In the genomic region with DNA sequence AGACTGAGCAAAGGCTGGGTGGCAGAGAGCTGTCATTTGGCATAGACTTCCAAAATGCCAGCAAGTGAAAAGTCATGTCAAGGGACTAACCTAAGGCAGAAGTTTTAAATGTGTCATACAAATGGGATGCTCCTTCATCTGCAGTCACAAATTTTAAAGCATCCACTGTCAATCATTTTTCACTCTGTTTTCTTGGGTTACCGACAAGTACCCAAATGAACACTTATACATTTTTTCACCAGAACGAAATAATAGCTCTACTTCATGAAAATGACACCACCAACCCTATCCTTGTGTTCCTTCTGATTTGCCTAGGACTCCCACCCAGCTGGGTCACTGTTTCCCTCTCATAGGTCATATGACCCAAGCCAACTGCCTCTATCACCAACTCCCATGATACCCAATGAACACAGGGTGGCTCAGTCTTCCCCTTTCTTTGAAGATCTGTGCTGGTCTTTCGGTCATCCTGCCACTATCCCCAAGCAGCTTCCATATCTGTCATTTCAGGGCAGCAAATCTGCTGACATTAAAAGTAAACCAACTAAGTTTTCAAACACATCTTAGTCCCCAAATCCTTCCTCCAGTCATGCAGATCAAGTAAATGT, we compare ENCODE assay signal across 8 cellular contexts. TPM values are rescaled to one million over a fixed set of nuclear protein-coding genes. Genes with fewer than 3 reads are reported as not detected.
A peak's percentile ranks its signal among the peaks of the same experiment; 100 is the strongest.
DNase-seq lines count a peak whose midpoint lies in the region; ATAC-seq, FAIRE-seq and TF ChIP-seq lines count a peak whose summit lies in the region.

No MANE protein-coding gene starts in this region.

- FAIRE-seq in GM19239 (lab: Jason Lieb, UNC), result peak; percentile 37

- H3K4me3 Mint-ChIP-seq in T-helper 2 cell treated with Interferon-gamma antibody and Interleukin-4, amounts not matched to agents 5 μg/mL and 100 μg/mL, for 36 hours, result peak overlapping the region; percentile 76

- H3K4me1 Mint-ChIP-seq in T-helper 2 cell treated with Interferon-gamma antibody and Interleukin-4, amounts not matched to agents 5 μg/mL and 100 μg/mL, for 36 hours (ENCODE audit: low read depth), result peaks cover 53% of the 10 kb centered on the region

- DNase-seq in GM19239 (ENCODE audit: insufficient read length, low spot score) (no peak), fibroblast of villous mesenchyme (ENCODE audit: low read depth) (no peak), SK-N-DZ (ENCODE audit: low spot score) (no peak), DMS53 (lab: John Stamatoyannopoulos, UW) (no peak)
- DNase-seq in T-helper 2 cell treated with Interferon-gamma antibody and Interleukin-4, amounts not matched to agents 5 μg/mL and 100 μg/mL, for 36 hours (ENCODE audit: low spot score), result no peak

- H3K36me3 ChIP-seq in skeletal muscle satellite cell (ENCODE audit: insufficient read depth, low read length), result peaks cover 59% of the 10 kb centered on the region

- no peaks in the 10 kb centered on the region for H3K27me3 ChIP-seq in skeletal muscle satellite cell (ENCODE audit: control insufficient read depth, insufficient read depth, low read length)

- H3K9ac ChIP-seq in skeletal muscle satellite cell (ENCODE audit: low read depth, low read length), result peak overlapping the region; percentile 63

- no peaks in the 10 kb centered on the region for H3K9me3 ChIP-seq in skeletal muscle satellite cell (replicated peaks; ENCODE audit: low read length)

- no peak for ATAC-seq in GM18517 (IDR thresholded peaks at IDR 0.05; ENCODE audit: unreplicated experiment)
- ATAC-seq in HG02938 (IDR thresholded peaks at IDR 0.05; ENCODE audit: unreplicated experiment), result no peak

- H3K4me2 ChIP-seq in skeletal muscle satellite cell (ENCODE audit: low read length), result peak overlapping the region; percentile 77

- H3K4me3 ChIP-seq in fibroblast of villous mesenchyme (ENCODE audit: low read depth, low read length) (peak overlapping the region; percentile 36), skeletal muscle satellite cell (ENCODE audit: low read length) (peak overlapping the region; percentile 54)

- H3K4me1 ChIP-seq in skeletal muscle satellite cell (ENCODE audit: control insufficient read depth, insufficient read depth, low read length), result peaks cover 70% of the 10 kb centered on the region

- no peaks in the 10 kb centered on the region for H3K27me3 Mint-ChIP-seq in T-helper 2 cell treated with Interferon-gamma antibody and Interleukin-4, amounts not matched to agents 5 μg/mL and 100 μg/mL, for 36 hours (ENCODE audit: low read depth)

- peak overlapping the region; percentile 97 for H3K27ac Mint-ChIP-seq in T-helper 2 cell treated with Interferon-gamma antibody and Interleukin-4, amounts not matched to agents 5 μg/mL and 100 μg/mL, for 36 hours

- peaks cover 66% of the 10 kb centered on the region for H3K36me3 Mint-ChIP-seq in T-helper 2 cell treated with Interferon-gamma antibody and Interleukin-4, amounts not matched to agents 5 μg/mL and 100 μg/mL, for 36 hours (ENCODE audit: low read depth)

- no peak for TF ChIP-seq CTCF in fibroblast of villous mesenchyme (IDR thresholded peaks at IDR 0.05; ENCODE audit: insufficient read depth, low read depth, low read length)

- no peaks in the 10 kb centered on the region for H3K9me3 Mint-ChIP-seq in T-helper 2 cell treated with Interferon-gamma antibody and Interleukin-4, amounts not matched to agents 5 μg/mL and 100 μg/mL, for 36 hours

RNA-seq across cellular contexts. Expression of a gene that starts 21.5 kb away (rescaled TPM):
- total RNA-seq in fibroblast of villous mesenchyme, result 26.4 and 28.1 TPM in 2 replicates
- total RNA-seq in skeletal muscle satellite cell (2012; rRNA removed), result 23.1 and 25.1 TPM in 2 replicates
- 18.2 and 23.0 TPM in 2 replicates for polyA plus RNA-seq in SK-N-DZ (2014; cell fraction: cytosol; rRNA removed)
- polyA plus RNA-seq in SK-N-DZ (2014; cell fraction: nucleus; rRNA removed), result 9.6 and 24.4 TPM in 2 replicates
